ENCODE assay signal across 8 cellular contexts in the genomic region with DNA sequence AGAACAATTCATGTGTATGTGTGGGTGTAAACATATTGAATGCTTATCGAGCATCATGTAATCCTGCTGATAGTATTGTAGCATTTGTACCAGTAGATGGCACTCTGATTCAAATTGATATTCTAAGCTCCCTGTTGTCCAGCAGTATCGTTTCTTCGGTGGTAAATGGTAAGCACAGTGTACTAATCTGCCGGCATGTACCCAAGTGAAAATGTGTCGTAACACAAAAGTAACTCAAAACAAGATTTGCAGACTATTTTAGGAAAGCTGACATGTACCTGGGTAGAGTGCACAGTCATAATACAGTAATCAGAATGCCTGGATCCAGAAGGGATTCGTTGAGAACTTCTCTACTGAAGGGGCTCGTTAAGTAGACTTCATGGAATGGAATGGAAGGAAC. TPM values are rescaled to one million over a fixed set of nuclear protein-coding genes. Genes with fewer than 3 reads are reported as not detected.
A peak's percentile ranks its signal among the peaks of the same experiment; 100 is the strongest.
DNase-seq lines count a peak whose midpoint lies in the region; ATAC-seq, FAIRE-seq and TF ChIP-seq lines count a peak whose summit lies in the region.

No MANE protein-coding gene starts in this region.

- peak; percentile 69 for DNase-seq in EH (ENCODE audit: low read depth)
- peak; percentile 76 for DNase-seq in GM23338 (ENCODE audit: low spot score)
- peak; percentile 68 for DNase-seq in NCI-H1105 treated with DMSO at 0.1 percent for 48 hours (lab: John Stamatoyannopoulos, UW)
- DNase-seq in SIG-M5 (lab: John Stamatoyannopoulos, UW), result peak; percentile 18
- peak; percentile 47 for DNase-seq in middle frontal gyrus (ENCODE audit: extremely low spot score, low spot score)
- DNase-seq in cerebellar nuclear complex (lab: John Stamatoyannopoulos, UW), result no peak

- H4K20me1 ChIP-seq in GM23338 (replicated peaks; ENCODE audit: insufficient read depth), result no peaks in the 10 kb centered on the region

- no peak overlapping the region for H3K4me3 Mint-ChIP-seq in GM23338

- peak; percentile 77 to 83 for TF ChIP-seq CTCF in GM23338 (conservative IDR thresholded peaks at IDR 0.05; ENCODE audit: low read depth in 2 of 2)

- H3K27ac Mint-ChIP-seq in GM23338, result no peak overlapping the region

- no peaks in the 10 kb centered on the region for H3K4me1 ChIP-seq in GM23338 (ENCODE audit: insufficient read depth)

- no peaks in the 10 kb centered on the region for H3K9me2 ChIP-seq in GM23338 (ENCODE audit: insufficient read depth)

- no peaks in the 10 kb centered on the region for H3K36me3 Mint-ChIP-seq in GM23338 (ENCODE audit: low read depth)

- H3K36me3 ChIP-seq in GM23338 (ENCODE audit: insufficient read depth), result no peaks in the 10 kb centered on the region

- no peaks in the 10 kb centered on the region for H3K79me2 ChIP-seq in GM23338 (replicated peaks; ENCODE audit: insufficient read depth)

- H3K27me3 ChIP-seq in GM23338 (ENCODE audit: insufficient read depth), result no peaks in the 10 kb centered on the region

- ATAC-seq in GM23338, result peak; percentile 80
- ATAC-seq in GM19452 (IDR thresholded peaks at IDR 0.05; ENCODE audit: unreplicated experiment), result no peak

- no peak overlapping the region for H3K4me3 ChIP-seq in GM23338

- H3K4me1 Mint-ChIP-seq in GM23338, result no peaks in the 10 kb centered on the region

- no peaks in the 10 kb centered on the region for H3F3A ChIP-seq in GM23338 (replicated peaks; ENCODE audit: low read depth)

- no peak overlapping the region for H3K27ac ChIP-seq in GM23338 (ENCODE audit: low read depth)

- no peak overlapping the region for H2AFZ ChIP-seq in GM23338

- H3K4me2 ChIP-seq in GM23338, result no peak overlapping the region

- no peaks in the 10 kb centered on the region; the same call in 2 of the 3 replicates for H3K9me3 Mint-ChIP-seq in GM23338

- peak; percentile 88 for FAIRE-seq in endometrium (lab: Jason Lieb, UNC)

- peaks cover 7% of the 10 kb centered on the region for H3K27me3 Mint-ChIP-seq in GM23338 (ENCODE audit: insufficient read depth, low read depth, poor library complexity)

TF ChIP-seq in GM23338, 12 proteins besides CTCF, POLR2A, EP300 and RAD21:
- TF ChIP-seq, protein P1, sequence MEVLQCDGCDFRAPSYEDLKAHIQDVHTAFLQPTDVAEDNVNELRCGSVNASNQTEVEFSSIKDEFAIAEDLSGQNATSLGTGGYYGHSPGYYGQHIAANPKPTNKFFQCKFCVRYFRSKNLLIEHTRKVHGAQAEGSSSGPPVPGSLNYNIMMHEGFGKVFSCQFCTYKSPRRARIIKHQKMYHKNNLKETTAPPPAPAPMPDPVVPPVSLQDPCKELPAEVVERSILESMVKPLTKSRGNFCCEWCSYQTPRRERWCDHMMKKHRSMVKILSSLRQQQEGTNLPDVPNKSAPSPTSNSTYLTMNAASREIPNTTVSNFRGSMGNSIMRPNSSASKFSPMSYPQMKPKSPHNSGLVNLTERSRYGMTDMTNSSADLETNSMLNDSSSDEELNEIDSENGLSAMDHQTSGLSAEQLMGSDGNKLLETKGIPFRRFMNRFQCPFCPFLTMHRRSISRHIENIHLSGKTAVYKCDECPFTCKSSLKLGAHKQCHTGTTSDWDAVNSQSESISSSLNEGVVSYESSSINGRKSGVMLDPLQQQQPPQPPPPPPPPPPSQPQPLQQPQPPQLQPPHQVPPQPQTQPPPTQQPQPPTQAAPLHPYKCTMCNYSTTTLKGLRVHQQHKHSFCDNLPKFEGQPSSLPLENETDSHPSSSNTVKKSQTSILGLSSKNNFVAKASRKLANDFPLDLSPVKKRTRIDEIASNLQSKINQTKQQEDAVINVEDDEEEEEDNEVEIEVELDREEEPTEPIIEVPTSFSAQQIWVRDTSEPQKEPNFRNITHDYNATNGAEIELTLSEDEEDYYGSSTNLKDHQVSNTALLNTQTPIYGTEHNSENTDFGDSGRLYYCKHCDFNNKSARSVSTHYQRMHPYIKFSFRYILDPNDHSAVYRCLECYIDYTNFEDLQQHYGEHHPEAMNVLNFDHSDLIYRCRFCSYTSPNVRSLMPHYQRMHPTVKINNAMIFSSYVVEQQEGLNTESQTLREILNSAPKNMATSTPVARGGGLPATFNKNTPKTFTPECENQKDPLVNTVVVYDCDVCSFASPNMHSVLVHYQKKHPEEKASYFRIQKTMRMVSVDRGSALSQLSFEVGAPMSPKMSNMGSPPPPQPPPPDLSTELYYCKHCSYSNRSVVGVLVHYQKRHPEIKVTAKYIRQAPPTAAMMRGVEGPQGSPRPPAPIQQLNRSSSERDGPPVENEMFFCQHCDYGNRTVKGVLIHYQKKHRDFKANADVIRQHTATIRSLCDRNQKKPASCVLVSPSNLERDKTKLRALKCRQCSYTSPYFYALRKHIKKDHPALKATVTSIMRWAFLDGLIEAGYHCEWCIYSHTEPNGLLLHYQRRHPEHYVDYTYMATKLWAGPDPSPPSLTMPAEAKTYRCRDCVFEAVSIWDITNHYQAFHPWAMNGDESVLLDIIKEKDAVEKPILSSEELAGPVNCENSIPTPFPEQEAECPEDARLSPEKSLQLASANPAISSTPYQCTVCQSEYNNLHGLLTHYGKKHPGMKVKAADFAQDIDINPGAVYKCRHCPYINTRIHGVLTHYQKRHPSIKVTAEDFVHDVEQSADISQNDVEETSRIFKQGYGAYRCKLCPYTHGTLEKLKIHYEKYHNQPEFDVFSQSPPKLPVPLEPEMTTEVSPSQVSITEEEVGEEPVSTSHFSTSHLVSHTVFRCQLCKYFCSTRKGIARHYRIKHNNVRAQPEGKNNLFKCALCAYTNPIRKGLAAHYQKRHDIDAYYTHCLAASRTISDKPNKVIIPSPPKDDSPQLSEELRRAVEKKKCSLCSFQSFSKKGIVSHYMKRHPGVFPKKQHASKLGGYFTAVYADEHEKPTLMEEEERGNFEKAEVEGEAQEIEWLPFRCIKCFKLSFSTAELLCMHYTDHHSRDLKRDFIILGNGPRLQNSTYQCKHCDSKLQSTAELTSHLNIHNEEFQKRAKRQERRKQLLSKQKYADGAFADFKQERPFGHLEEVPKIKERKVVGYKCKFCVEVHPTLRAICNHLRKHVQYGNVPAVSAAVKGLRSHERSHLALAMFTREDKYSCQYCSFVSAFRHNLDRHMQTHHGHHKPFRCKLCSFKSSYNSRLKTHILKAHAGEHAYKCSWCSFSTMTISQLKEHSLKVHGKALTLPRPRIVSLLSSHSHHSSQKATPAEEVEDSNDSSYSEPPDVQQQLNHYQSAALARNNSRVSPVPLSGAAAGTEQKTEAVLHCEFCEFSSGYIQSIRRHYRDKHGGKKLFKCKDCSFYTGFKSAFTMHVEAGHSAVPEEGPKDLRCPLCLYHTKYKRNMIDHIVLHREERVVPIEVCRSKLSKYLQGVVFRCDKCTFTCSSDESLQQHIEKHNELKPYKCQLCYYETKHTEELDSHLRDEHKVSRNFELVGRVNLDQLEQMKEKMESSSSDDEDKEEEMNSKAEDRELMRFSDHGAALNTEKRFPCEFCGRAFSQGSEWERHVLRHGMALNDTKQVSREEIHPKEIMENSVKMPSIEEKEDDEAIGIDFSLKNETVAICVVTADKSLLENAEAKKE (CRISPR knock-in tag; IDR thresholded peaks at IDR 0.05), result no peak
- TF ChIP-seq, protein P2, sequence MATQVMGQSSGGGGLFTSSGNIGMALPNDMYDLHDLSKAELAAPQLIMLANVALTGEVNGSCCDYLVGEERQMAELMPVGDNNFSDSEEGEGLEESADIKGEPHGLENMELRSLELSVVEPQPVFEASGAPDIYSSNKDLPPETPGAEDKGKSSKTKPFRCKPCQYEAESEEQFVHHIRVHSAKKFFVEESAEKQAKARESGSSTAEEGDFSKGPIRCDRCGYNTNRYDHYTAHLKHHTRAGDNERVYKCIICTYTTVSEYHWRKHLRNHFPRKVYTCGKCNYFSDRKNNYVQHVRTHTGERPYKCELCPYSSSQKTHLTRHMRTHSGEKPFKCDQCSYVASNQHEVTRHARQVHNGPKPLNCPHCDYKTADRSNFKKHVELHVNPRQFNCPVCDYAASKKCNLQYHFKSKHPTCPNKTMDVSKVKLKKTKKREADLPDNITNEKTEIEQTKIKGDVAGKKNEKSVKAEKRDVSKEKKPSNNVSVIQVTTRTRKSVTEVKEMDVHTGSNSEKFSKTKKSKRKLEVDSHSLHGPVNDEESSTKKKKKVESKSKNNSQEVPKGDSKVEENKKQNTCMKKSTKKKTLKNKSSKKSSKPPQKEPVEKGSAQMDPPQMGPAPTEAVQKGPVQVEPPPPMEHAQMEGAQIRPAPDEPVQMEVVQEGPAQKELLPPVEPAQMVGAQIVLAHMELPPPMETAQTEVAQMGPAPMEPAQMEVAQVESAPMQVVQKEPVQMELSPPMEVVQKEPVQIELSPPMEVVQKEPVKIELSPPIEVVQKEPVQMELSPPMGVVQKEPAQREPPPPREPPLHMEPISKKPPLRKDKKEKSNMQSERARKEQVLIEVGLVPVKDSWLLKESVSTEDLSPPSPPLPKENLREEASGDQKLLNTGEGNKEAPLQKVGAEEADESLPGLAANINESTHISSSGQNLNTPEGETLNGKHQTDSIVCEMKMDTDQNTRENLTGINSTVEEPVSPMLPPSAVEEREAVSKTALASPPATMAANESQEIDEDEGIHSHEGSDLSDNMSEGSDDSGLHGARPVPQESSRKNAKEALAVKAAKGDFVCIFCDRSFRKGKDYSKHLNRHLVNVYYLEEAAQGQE (IDR thresholded peaks at IDR 0.05; ENCODE audit: unreplicated experiment), result no peak
- no peak for TF ChIP-seq EZH2phosphoT487 (IDR thresholded peaks at IDR 0.05; ENCODE audit: unreplicated experiment)
- no peak for TF ChIP-seq STAT1 (IDR thresholded peaks at IDR 0.05; ENCODE audit: unreplicated experiment)
- no peak for TF ChIP-seq CREB1 (CRISPR knock-in tag; IDR thresholded peaks at IDR 0.05; ENCODE audit: low read depth)
- TF ChIP-seq JUNB (IDR thresholded peaks at IDR 0.05; ENCODE audit: unreplicated experiment), result no peak
- TF ChIP-seq POLR2AphosphoS5 (IDR thresholded peaks at IDR 0.05; ENCODE audit: low read depth), result no peak
- TF ChIP-seq ZNF114 (CRISPR knock-in tag; IDR thresholded peaks at IDR 0.05), result no peak
- TF ChIP-seq, protein P3, sequence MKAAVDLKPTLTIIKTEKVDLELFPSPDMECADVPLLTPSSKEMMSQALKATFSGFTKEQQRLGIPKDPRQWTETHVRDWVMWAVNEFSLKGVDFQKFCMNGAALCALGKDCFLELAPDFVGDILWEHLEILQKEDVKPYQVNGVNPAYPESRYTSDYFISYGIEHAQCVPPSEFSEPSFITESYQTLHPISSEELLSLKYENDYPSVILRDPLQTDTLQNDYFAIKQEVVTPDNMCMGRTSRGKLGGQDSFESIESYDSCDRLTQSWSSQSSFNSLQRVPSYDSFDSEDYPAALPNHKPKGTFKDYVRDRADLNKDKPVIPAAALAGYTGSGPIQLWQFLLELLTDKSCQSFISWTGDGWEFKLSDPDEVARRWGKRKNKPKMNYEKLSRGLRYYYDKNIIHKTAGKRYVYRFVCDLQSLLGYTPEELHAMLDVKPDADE (IDR thresholded peaks at IDR 0.05), result no peak
- TF ChIP-seq EZH2 (IDR thresholded peaks at IDR 0.05; ENCODE audit: low read depth, unreplicated experiment), result no peak
TF ChIP-seq in GM23338: peak in this region for 0.

RNA-seq across cellular contexts. Expression of a gene that starts 31.7 kb away (rescaled TPM):
- total RNA-seq in GM23338 (2014; rRNA removed; shearing (Covaris generic)), result 2.9 and 8.9 TPM in 2 replicates
- polyA plus RNA-seq in GM23338 (2016; fragmentation: Nextera tagmentation; extraction: Ambion mirVana), result 13.8 and 16.9 TPM in 2 replicates

Comparison
In these comparisons a context has a peak if more than half of its experiments do, and no peak if none do; other contexts are left out.
1. DNase-seq: peak in EH (single experiment), GM23338 (single experiment), NCI-H1105 treated with DMSO at 0.1 percent for 48 hours (single experiment), SIG-M5 (single experiment) and middle frontal gyrus (single experiment); none in cerebellar nuclear complex (0 of 2).